ENCODE assay signal across 1 cellular context in the genomic region with DNA sequence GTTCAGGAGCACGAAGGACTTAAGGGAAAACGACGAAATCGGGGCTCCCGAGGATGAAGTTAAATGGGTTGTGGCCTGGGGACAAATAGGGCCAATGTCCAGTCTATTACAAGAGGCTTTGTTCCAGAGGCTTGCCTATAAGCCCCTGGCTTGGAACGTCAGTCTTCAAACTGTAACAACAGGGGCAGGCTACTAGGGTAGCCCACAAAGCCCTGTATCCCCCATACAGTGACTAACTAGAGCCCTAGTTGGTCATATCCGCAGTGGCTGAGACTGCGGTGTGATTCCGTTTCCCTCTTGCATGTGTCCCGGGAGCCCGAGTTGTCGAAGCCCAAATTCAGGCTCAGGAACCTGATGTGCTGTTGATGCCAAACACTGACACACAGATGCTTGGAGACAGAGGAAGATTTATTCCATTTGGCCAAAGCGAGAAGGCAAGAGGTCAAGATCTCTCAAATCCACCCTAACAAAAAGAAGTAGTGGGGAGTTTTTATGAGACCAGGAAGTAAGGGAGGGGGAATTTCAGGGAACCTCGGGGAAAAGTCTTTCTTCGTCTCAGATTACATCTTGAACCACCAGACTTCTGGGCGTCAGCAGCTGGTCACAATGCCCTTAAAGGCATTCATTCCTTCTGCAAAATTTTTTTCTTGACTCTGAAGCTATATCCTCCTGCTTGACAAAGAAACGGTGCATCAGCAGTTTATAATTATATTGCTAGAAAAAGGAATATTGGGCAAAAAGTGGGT.
TF ChIP-seq lines count a peak whose summit lies in the region.

No MANE protein-coding gene starts in this region.

TF ChIP-seq in K562, 482 proteins besides CTCF, POLR2A, EP300 and RAD21:
- TF ChIP-seq ZNF316 (IDR thresholded peaks at IDR 0.05), result peak; percentile 54
- no peak for TF ChIP-seq ZKSCAN8 (CRISPR knock-in tag; IDR thresholded peaks at IDR 0.05)
- no peak for TF ChIP-seq CREB5 (CRISPR knock-in tag; IDR thresholded peaks at IDR 0.05)
- no peak for TF ChIP-seq SMAD4 (CRISPR knock-in tag; conservative IDR thresholded peaks at IDR 0.05)
- TF ChIP-seq E2F6 (IDR thresholded peaks at IDR 0.05; ENCODE audit: borderline replicate concordance in 1 of 2, extremely low read depth in 1 of 2, insufficient read depth in 1 of 2, insufficient read length in 1 of 2, low read depth in 1 of 2, low read length in 1 of 2, poor library complexity in 1 of 2, severe bottlenecking in 1 of 2), result peak in 1 of 2 experiments; percentile 18
- no peak for TF ChIP-seq SP2 (IDR thresholded peaks at IDR 0.05; ENCODE audit: extremely low read depth, low read depth, low read length, poor library complexity, severe bottlenecking)
- peak; percentile 26; the same call in 1 of the 2 replicates for TF ChIP-seq L3MBTL2 (IDR thresholded peaks at IDR 0.05)
- no peak for TF ChIP-seq MXI1 (IDR thresholded peaks at IDR 0.05; ENCODE audit: low read depth, low read length)
- TF ChIP-seq ELF1 (tag; IDR thresholded peaks at IDR 0.05), result 0 out of 2 replicates have a peak, but pooled peaks have one; percentile 31
- TF ChIP-seq, protein P1, sequence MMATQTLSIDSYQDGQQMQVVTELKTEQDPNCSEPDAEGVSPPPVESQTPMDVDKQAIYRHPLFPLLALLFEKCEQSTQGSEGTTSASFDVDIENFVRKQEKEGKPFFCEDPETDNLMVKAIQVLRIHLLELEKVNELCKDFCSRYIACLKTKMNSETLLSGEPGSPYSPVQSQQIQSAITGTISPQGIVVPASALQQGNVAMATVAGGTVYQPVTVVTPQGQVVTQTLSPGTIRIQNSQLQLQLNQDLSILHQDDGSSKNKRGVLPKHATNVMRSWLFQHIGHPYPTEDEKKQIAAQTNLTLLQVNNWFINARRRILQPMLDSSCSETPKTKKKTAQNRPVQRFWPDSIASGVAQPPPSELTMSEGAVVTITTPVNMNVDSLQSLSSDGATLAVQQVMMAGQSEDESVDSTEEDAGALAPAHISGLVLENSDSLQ (IDR thresholded peaks at IDR 0.05), result 0 out of 2 replicates have a peak, but pooled peaks have one; percentile 4
- 0 out of 2 replicates have a peak, but pooled peaks have one; percentile 6 for TF ChIP-seq MAFF (IDR thresholded peaks at IDR 0.05; ENCODE audit: low read length)
- TF ChIP-seq ZBTB12 (CRISPR knock-in tag; IDR thresholded peaks at IDR 0.05), result no peak
